Comparison of ENCODE assay signal across 18 cellular contexts in genomic region chr7:101669307-101669706, GRCh38. TPM values are rescaled to one million over a fixed set of nuclear protein-coding genes. Genes with fewer than 3 reads are reported as not detected.
DNase-seq lines count a peak whose midpoint lies in the region; ATAC-seq and TF ChIP-seq lines count a peak whose summit lies in the region.
"Had no signal": no experiment of that assay in that cellular context is flagged by ENCODE, and none has a peak within 500 bp of the region (broad histone marks: within the 10 kb centered on the region; RNA-seq: fewer than 3 reads in every experiment).

No MANE protein-coding gene starts in this region.

- in situ Hi-C loops in KBM-7 (cut with MboI; ENCODE audit: low pct_unique_long_range_greater_than_20kb, low sequenced_read_pairs), result no loop called here

- POLR2A ChIA-PET in activated CD8-positive, alpha-beta T cell treated with anti-CD3 and anti-CD28 coated beads for 36 hours (lab: Charles Lee), result no interaction called here
- POLR2A ChIA-PET in activated CD8-positive, alpha-beta T cell treated with anti-CD3 and anti-CD28 coated beads, Interleukin-2, amount 10 ng/mL, durations not matched to agents 7 days and 5 days (lab: Charles Lee), result no interaction called here

- peak; percentile 27 for DNase-seq in activated CD8-positive, alpha-beta T cell treated with anti-CD3 and anti-CD28 coated beads for 36 hours
- no peak for DNase-seq in activated CD8-positive, alpha-beta T cell treated with anti-CD3 and anti-CD28 coated beads, Interleukin-2, amount 10 ng/mL, durations not matched to agents 7 days and 5 days
- DNase-seq in KBM-7, result peak; percentile 24
- no peak for DNase-seq in chondrocyte (ENCODE audit: low spot score)
- no peak for DNase-seq in osteocyte (ENCODE audit: extremely low spot score, unreplicated experiment)
- DNase-seq in ecto neural progenitor cell (ENCODE audit: low spot score), result no peak
- no peak for DNase-seq in middle frontal gyrus (ENCODE audit: extremely low spot score, low spot score)
- DNase-seq in OCI-M2 (lab: John Stamatoyannopoulos, UW; ENCODE audit: unreplicated experiment), result no peak
- DNase-seq: activated T-cell treated with anti-CD3 and anti-CD28 coated beads, Interleukin-2, amount 50 U/mL, for 1 hour; amygdala; effector CD4-positive, alpha-beta T cell; head of caudate nucleus; MG63; NCI-H345; ovary had no signal

- TF ChIP-seq CTCF in activated CD8-positive, alpha-beta T cell treated with anti-CD3 and anti-CD28 coated beads for 36 hours (IDR thresholded peaks at IDR 0.05), result no peak
- TF ChIP-seq CTCF in chondrocyte (IDR thresholded peaks at IDR 0.05) (peak; percentile 58), osteocyte (IDR thresholded peaks at IDR 0.05) (peak; percentile 18)

- no peak for ATAC-seq in activated CD8-positive, alpha-beta T cell treated with anti-CD3 and anti-CD28 coated beads for 36 hours
- ATAC-seq in activated CD8-positive, alpha-beta T cell treated with anti-CD3 and anti-CD28 coated beads, Interleukin-2, amount 10 ng/mL, durations not matched to agents 7 days and 5 days, result no peak

- no peak overlapping the region for H3K27ac Mint-ChIP-seq in activated CD8-positive, alpha-beta T cell treated with anti-CD3 and anti-CD28 coated beads for 36 hours
- no peak overlapping the region for H3K27ac Mint-ChIP-seq in activated CD8-positive, alpha-beta T cell treated with anti-CD3 and anti-CD28 coated beads, Interleukin-2, amount 10 ng/mL, durations not matched to agents 7 days and 5 days
- H3K27ac Mint-ChIP-seq in chondrocyte (ENCODE audit: unreplicated experiment) (no peak overlapping the region), osteocyte (ENCODE audit: unreplicated experiment) (no peak overlapping the region)

- CTCF ChIA-PET in activated CD8-positive, alpha-beta T cell treated with anti-CD3 and anti-CD28 coated beads for 36 hours (lab: Charles Lee), result no interaction called here
- CTCF ChIA-PET in activated CD8-positive, alpha-beta T cell treated with anti-CD3 and anti-CD28 coated beads, Interleukin-2, amount 10 ng/mL, durations not matched to agents 7 days and 5 days (lab: Charles Lee), result interaction anchor here (1.8 kb wide), 1 partner anchor 9 kb away, joined by 4 read pairs; no protein-coding TSS in a partner anchor

- intact Hi-C loops in activated CD8-positive, alpha-beta T cell treated with anti-CD3 and anti-CD28 coated beads for 36 hours (cut with micrococcal nuclease), result no loop called here

- H3K9me3 Mint-ChIP-seq in activated CD8-positive, alpha-beta T cell treated with anti-CD3 and anti-CD28 coated beads for 36 hours, result peaks cover 6% of the 10 kb centered on the region
- no peaks in the 10 kb centered on the region for H3K9me3 Mint-ChIP-seq in activated CD8-positive, alpha-beta T cell treated with anti-CD3 and anti-CD28 coated beads, Interleukin-2, amount 10 ng/mL, durations not matched to agents 7 days and 5 days (ENCODE audit: insufficient read depth)
- H3K9me3 Mint-ChIP-seq in chondrocyte (ENCODE audit: low read depth) (peaks cover 8% of the 10 kb centered on the region), osteocyte (ENCODE audit: unreplicated experiment) (no peaks in the 10 kb centered on the region)

- H3K4me3 Mint-ChIP-seq in activated CD8-positive, alpha-beta T cell treated with anti-CD3 and anti-CD28 coated beads for 36 hours, result no peak overlapping the region
- H3K4me3 Mint-ChIP-seq in activated CD8-positive, alpha-beta T cell treated with anti-CD3 and anti-CD28 coated beads, Interleukin-2, amount 10 ng/mL, durations not matched to agents 7 days and 5 days, result no peak overlapping the region
- H3K4me3 Mint-ChIP-seq in chondrocyte (ENCODE audit: unreplicated experiment), result no peak overlapping the region
- H3K4me3 Mint-ChIP-seq in osteocyte (ENCODE audit: unreplicated experiment), result no peak overlapping the region

- H3K27me3 Mint-ChIP-seq in activated CD8-positive, alpha-beta T cell treated with anti-CD3 and anti-CD28 coated beads for 36 hours, result no peaks in the 10 kb centered on the region
- H3K27me3 Mint-ChIP-seq in activated CD8-positive, alpha-beta T cell treated with anti-CD3 and anti-CD28 coated beads, Interleukin-2, amount 10 ng/mL, durations not matched to agents 7 days and 5 days (ENCODE audit: low read depth), result no peaks in the 10 kb centered on the region
- H3K27me3 Mint-ChIP-seq in chondrocyte (ENCODE audit: low read depth), result no peaks in the 10 kb centered on the region
- H3K27me3 Mint-ChIP-seq in osteocyte (ENCODE audit: unreplicated experiment), result peaks cover 5% of the 10 kb centered on the region

- H3K36me3 Mint-ChIP-seq in activated CD8-positive, alpha-beta T cell treated with anti-CD3 and anti-CD28 coated beads for 36 hours (ENCODE audit: low read depth), result no peaks in the 10 kb centered on the region
- H3K36me3 Mint-ChIP-seq in activated CD8-positive, alpha-beta T cell treated with anti-CD3 and anti-CD28 coated beads, Interleukin-2, amount 10 ng/mL, durations not matched to agents 7 days and 5 days (ENCODE audit: low read depth), result no peaks in the 10 kb centered on the region
- no peaks in the 10 kb centered on the region for H3K36me3 Mint-ChIP-seq in chondrocyte (ENCODE audit: low read depth)
- no peaks in the 10 kb centered on the region for H3K36me3 Mint-ChIP-seq in osteocyte (ENCODE audit: unreplicated experiment)

- H3K4me1 Mint-ChIP-seq in activated CD8-positive, alpha-beta T cell treated with anti-CD3 and anti-CD28 coated beads for 36 hours (ENCODE audit: low read depth), result no peaks in the 10 kb centered on the region
- H3K4me1 Mint-ChIP-seq in activated CD8-positive, alpha-beta T cell treated with anti-CD3 and anti-CD28 coated beads, Interleukin-2, amount 10 ng/mL, durations not matched to agents 7 days and 5 days (ENCODE audit: low read depth), result no peaks in the 10 kb centered on the region
- H3K4me1 Mint-ChIP-seq in chondrocyte (ENCODE audit: low read depth) (peaks cover 18% of the 10 kb centered on the region), osteocyte (ENCODE audit: unreplicated experiment) (peaks cover 21% of the 10 kb centered on the region)

RNA-seq across cellular contexts. Expression of gene MYL10, which starts 40.2 kb away (rescaled TPM):
- total RNA-seq in activated CD8-positive, alpha-beta T cell treated with anti-CD3 and anti-CD28 coated beads for 36 hours, result not detected
- total RNA-seq in activated CD8-positive, alpha-beta T cell treated with anti-CD3 and anti-CD28 coated beads, Interleukin-2, amount 10 ng/mL, durations not matched to agents 7 days and 5 days, result not detected
- 3.4 to 5.1 TPM (median 4.7 TPM) in 3 replicates for total RNA-seq in chondrocyte
- 0.52 TPM in 1 of 2 replicates, not detected in the other for total RNA-seq in osteocyte
- total RNA-seq: Daoy, lung microvascular endothelial cell, ovary, vagina had no signal

Comparison
In these comparisons a context has a peak if more than half of its experiments do, and no peak if none do; other contexts are left out.
1. DNase-seq: peak in activated CD8-positive, alpha-beta T cell treated with anti-CD3 and anti-CD28 coated beads for 36 hours (single experiment) and KBM-7 (single experiment); none in activated CD8-positive, alpha-beta T cell treated with anti-CD3 and anti-CD28 coated beads, Interleukin-2, amount 10 ng/mL, durations not matched to agents 7 days and 5 days (single experiment), chondrocyte (single experiment), osteocyte (single experiment), ecto neural progenitor cell (single experiment), middle frontal gyrus (single experiment) and OCI-M2 (single experiment).